Comparison of ENCODE assay signal across 8 cellular contexts in genomic region chr19:10719466-10719961, GRCh38. TPM values are rescaled to one million over a fixed set of nuclear protein-coding genes. Genes with fewer than 3 reads are reported as not detected.
A peak's percentile ranks its signal among the peaks of the same experiment; 100 is the strongest.
DNase-seq lines count a peak whose midpoint lies in the region; ATAC-seq and TF ChIP-seq lines count a peak whose summit lies in the region.

No MANE protein-coding gene starts in this region.

- 41% methylated on average over 5 of the region's 5 CpGs for WGBS in esophagus muscularis mucosa
- 13 to 42% methylated on average over 5 of the region's 5 CpGs for WGBS in sigmoid colon, 2 donors

- TF ChIP-seq CTCF in esophagus muscularis mucosa (IDR thresholded peaks at IDR 0.05): no peak
- no peak for TF ChIP-seq CTCF in sigmoid colon (IDR thresholded peaks at IDR 0.05)

- H3K4me3 ChIP-seq in HAP-1 (peak overlapping the region; percentile 81), SJSA1 (peak overlapping the region; percentile 96), esophagus muscularis mucosa (peak overlapping the region; percentile 80 to 97 (median 88)), sigmoid colon (peak overlapping the region in 3 of 4 donors; percentile 99 to 100 (median 100))

- no peak for ATAC-seq in HG02798 (IDR thresholded peaks at IDR 0.05; ENCODE audit: poor library complexity, unreplicated experiment)

- no peak for TF ChIP-seq POLR2A in esophagus muscularis mucosa (IDR thresholded peaks at IDR 0.05; ENCODE audit: low read depth)
- no peak for TF ChIP-seq POLR2A in sigmoid colon (IDR thresholded peaks at IDR 0.05)

- TF ChIP-seq EP300 in esophagus muscularis mucosa (IDR thresholded peaks at IDR 0.05) (no peak), sigmoid colon (IDR thresholded peaks at IDR 0.05) (no peak)

- DNase-seq in HAP-1 (ENCODE audit: low spot score in 2 of 2): peak in 1 of 2 experiments; percentile 25
- DNase-seq in SJSA1 (ENCODE audit: low read depth in 1 of 2, low spot score in 2 of 2): peak in 1 of 2 experiments; percentile 8
- DNase-seq in esophagus muscularis mucosa (ENCODE audit: extremely low spot score): no peak
- no peak for DNase-seq in sigmoid colon
- DNase-seq in HPDE6-E6E7 (ENCODE audit: extremely low spot score): no peak
- no peak for DNase-seq in HT-29 (ENCODE audit: low spot score)
- no peak for DNase-seq in DMS53 treated with DMSO at 0.1 percent for 48 hours (lab: John Stamatoyannopoulos, UW; ENCODE audit: unreplicated experiment)

- in situ Hi-C loops in HAP-1 (cut with MboI; ENCODE audit: low sequenced_read_pairs): no loop called here

- H3K27ac ChIP-seq in SJSA1 (no peak overlapping the region), esophagus muscularis mucosa (replicated peaks in 1 of 4) (peak overlapping the region; percentile 86 to 94 (median 92)), sigmoid colon (peak overlapping the region; percentile 94 to 98 (median 97))

- H3K27me3 ChIP-seq in HAP-1 (ENCODE audit: low read depth) (no peaks in the 10 kb centered on the region), SJSA1 (replicated peaks) (no peaks in the 10 kb centered on the region), esophagus muscularis mucosa (no peaks in the 10 kb centered on the region), sigmoid colon (no peaks in the 10 kb centered on the region)

- peaks cover 9% of the 10 kb centered on the region for H3K4me1 ChIP-seq in HAP-1
- H3K4me1 ChIP-seq in SJSA1 (replicated peaks): peaks cover 15% of the 10 kb centered on the region
- H3K4me1 ChIP-seq in esophagus muscularis mucosa: peaks cover 29 to 62% (median 50%) of the 10 kb centered on the region in 4 donors
- peaks cover 0 to 46% (median 38%) of the 10 kb centered on the region in 4 donors for H3K4me1 ChIP-seq in sigmoid colon

- H3K36me3 ChIP-seq in HAP-1 (replicated peaks): peaks cover 10% of the 10 kb centered on the region
- peaks cover 31% of the 10 kb centered on the region for H3K36me3 ChIP-seq in SJSA1
- peaks cover 0 to 7% (median 3%) of the 10 kb centered on the region in 4 donors for H3K36me3 ChIP-seq in esophagus muscularis mucosa
- H3K36me3 ChIP-seq in sigmoid colon: peaks cover 0 to 4% (median 0%) of the 10 kb centered on the region in 4 donors

- no peaks in the 10 kb centered on the region for H3K9me3 ChIP-seq in HAP-1
- H3K9me3 ChIP-seq in SJSA1 (replicated peaks): no peaks in the 10 kb centered on the region
- H3K9me3 ChIP-seq in esophagus muscularis mucosa: no peaks in the 10 kb centered on the region
- H3K9me3 ChIP-seq in sigmoid colon: no peaks in the 10 kb centered on the region

- intact Hi-C loops in esophagus muscularis mucosa (cut with DNase I): loop anchor here (5.0 kb wide), 2 partner anchors 48 to 143 kb away; no protein-coding TSS in a partner anchor
- intact Hi-C loops in sigmoid colon (cut with DNase I): loop anchor here (2.0 to 10.0 kb wide), 2 partner anchors 47 to 115 kb away; partner anchors contain the start of gene TMED1

RNA-seq across cellular contexts. Expression of gene DNM2, which starts 1.6 kb away (rescaled TPM):
- 57.8 and 58.4 TPM in 2 replicates for total RNA-seq in SJSA1 (2014; rRNA removed; shearing (Covaris generic))
- total RNA-seq in esophagus muscularis mucosa (100 to 1,000 TPM in 1 of 4 donors, 10 to 100 TPM in 3; 73.6 to 115 (median 93.7) TPM), sigmoid colon (10 to 100 TPM; 53.2 to 96.7 (median 64.1) TPM)
- 100 to 1,000 TPM; 152 to 326 (median 222) TPM for polyA plus RNA-seq in sigmoid colon
- 180 and 196 TPM in 2 replicates for total RNA-seq in HT-29 (2014; rRNA removed; shearing (Covaris generic))

RNA-seq across cellular contexts. Expression of gene QTRT1, which starts 18.3 kb away (rescaled TPM):
- 26.8 and 28.0 TPM in 2 replicates for total RNA-seq in SJSA1 (2014; rRNA removed; shearing (Covaris generic))
- total RNA-seq in esophagus muscularis mucosa: 10 to 100 TPM; 19.9 to 34.9 (median 25.4) TPM
- total RNA-seq in sigmoid colon: 10 to 100 TPM; 21.7 to 34.2 (median 29.7) TPM
- polyA plus RNA-seq in sigmoid colon: 10 to 100 TPM; 64.9 to 93.6 (median 69.8) TPM
- total RNA-seq in HT-29 (2014; rRNA removed; shearing (Covaris generic)): 32.7 and 36.0 TPM in 2 replicates
